Comparison of ENCODE assay signal across 1 cellular context in genomic region chr14:103122578-103123127, GRCh38.
TF ChIP-seq lines count a peak whose summit lies in the region.

No MANE protein-coding gene starts in this region.

TF ChIP-seq in H1, 55 proteins besides CTCF, POLR2A, EP300 and RAD21:
- TF ChIP-seq RFX5 (IDR thresholded peaks at IDR 0.05; ENCODE audit: borderline replicate concordance, low read depth, low read length): no peak
- TF ChIP-seq TAF7 (optimal IDR thresholded peaks at IDR 0.05; ENCODE audit: borderline replicate concordance, low read depth, low read length): no peak
- TF ChIP-seq E2F6 (IDR thresholded peaks at IDR 0.05): peak; percentile 89; the same call in 1 of the 2 replicates
- TF ChIP-seq JUND (IDR thresholded peaks at IDR 0.05; ENCODE audit: low read length): no peak
- TF ChIP-seq NANOG (IDR thresholded peaks at IDR 0.05; ENCODE audit: insufficient read depth, low read depth, low read length, poor library complexity, severe bottlenecking): no peak
- TF ChIP-seq KDM1A (IDR thresholded peaks at IDR 0.05; ENCODE audit: borderline replicate concordance, low read length): no peak
- TF ChIP-seq CEBPB (IDR thresholded peaks at IDR 0.05; ENCODE audit: low read depth, low read length): no peak
- TF ChIP-seq CBX5 (IDR thresholded peaks at IDR 0.05; ENCODE audit: low read depth, low read length): no peak
- TF ChIP-seq CHD2 (IDR thresholded peaks at IDR 0.05; ENCODE audit: low read length): no peak
- no peak for TF ChIP-seq EGR1 (IDR thresholded peaks at IDR 0.05; ENCODE audit: borderline replicate concordance, low read depth, low read length)
- TF ChIP-seq EZH2 (IDR thresholded peaks at IDR 0.05; ENCODE audit: low read depth, low read length, severe bottlenecking): peak; percentile 53
- no peak for TF ChIP-seq TAF1 (IDR thresholded peaks at IDR 0.05; ENCODE audit: low read depth, low read length)
- TF ChIP-seq USF2 (IDR thresholded peaks at IDR 0.05; ENCODE audit: low read length): no peak
- no peak for TF ChIP-seq GABPA (IDR thresholded peaks at IDR 0.05; ENCODE audit: borderline replicate concordance, insufficient read depth, low read length)
- no peak for TF ChIP-seq GTF2F1 (IDR thresholded peaks at IDR 0.05; ENCODE audit: borderline replicate concordance, low read depth, low read length)
- no peak for TF ChIP-seq CHD1 (IDR thresholded peaks at IDR 0.05; ENCODE audit: low read depth, low read length)
- no peak for TF ChIP-seq RNF2 (IDR thresholded peaks at IDR 0.05; ENCODE audit: borderline replicate concordance, low read depth, low read length, missing control alignments, poor library complexity, severe bottlenecking)
- no peak for TF ChIP-seq CTBP2 (IDR thresholded peaks at IDR 0.05; ENCODE audit: borderline replicate concordance, insufficient read depth, insufficient read length, low read length)
- TF ChIP-seq RBBP5 (IDR thresholded peaks at IDR 0.05; ENCODE audit: borderline replicate concordance, low read depth, low read length): no peak
- TF ChIP-seq NRF1 (IDR thresholded peaks at IDR 0.05; ENCODE audit: low read depth, low read length): no peak
- no peak for TF ChIP-seq MAFK (IDR thresholded peaks at IDR 0.05; ENCODE audit: low read depth, low read length)
- 0 out of 2 replicates have a peak, but pooled peaks have one; percentile 78 for TF ChIP-seq CREB1 (IDR thresholded peaks at IDR 0.05)
- 0 out of 2 replicates have a peak, but pooled peaks have one; percentile 0 for TF ChIP-seq BACH1 (IDR thresholded peaks at IDR 0.05; ENCODE audit: low read length)
- no peak for TF ChIP-seq BCL11A (IDR thresholded peaks at IDR 0.05; ENCODE audit: low read depth in 2 of 2, low read length in 2 of 2)
- no peak for TF ChIP-seq SRF (IDR thresholded peaks at IDR 0.05; ENCODE audit: low read depth, low read length)
- 0 out of 2 replicates have a peak, but pooled peaks have one; percentile 25 for TF ChIP-seq SUZ12 (IDR thresholded peaks at IDR 0.05; ENCODE audit: low read length)
- TF ChIP-seq TEAD4 (IDR thresholded peaks at IDR 0.05; ENCODE audit: low read depth, low read length): no peak
